In the genomic region with DNA sequence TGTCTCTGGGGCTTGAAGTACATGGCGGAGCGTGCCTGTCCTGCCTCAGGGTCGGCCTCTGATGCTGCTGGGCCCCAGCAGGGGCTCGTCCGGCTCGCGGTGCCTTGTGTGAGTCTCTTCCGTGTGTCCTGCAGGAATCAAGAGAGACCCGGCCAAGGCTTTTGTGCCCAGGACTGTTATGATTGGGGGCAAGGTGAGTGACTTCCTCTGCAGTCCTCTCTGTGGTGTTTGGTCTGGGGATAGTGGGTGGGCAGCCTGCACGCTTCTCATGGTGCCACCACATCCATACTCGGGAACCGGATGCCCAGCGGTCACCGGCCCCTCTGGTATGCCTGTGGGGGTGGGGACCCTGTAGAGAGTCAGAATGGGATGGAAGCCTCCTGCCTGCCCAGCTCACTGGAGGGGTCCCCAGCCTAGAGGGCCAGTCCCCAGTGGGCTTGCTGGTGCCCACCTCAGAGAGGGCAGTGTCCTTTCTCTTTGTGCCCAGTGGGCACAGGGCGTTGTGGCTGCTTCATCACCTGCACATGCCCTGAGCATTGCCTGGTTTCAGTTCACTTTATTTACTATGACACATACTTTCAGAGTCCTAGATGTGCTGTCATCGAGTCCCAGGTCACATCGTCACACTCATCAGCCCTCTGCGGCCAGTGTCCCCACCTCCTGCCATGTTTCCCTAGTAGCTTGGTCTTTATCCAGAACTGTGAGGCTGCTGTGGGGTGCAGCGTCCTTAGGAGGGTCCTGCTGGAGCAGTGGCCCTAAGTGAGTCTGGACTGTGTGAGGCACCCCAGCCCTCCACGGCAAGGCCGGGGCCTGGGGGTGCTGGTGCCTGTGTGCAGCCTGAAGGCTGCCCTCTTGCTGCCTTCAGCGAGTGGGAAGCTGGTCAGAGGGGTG, we compare ENCODE assay signal across 1 cellular context.
TF ChIP-seq lines count a peak whose summit lies in the region.

No MANE protein-coding gene starts in this region.

TF ChIP-seq in GM12878, 131 proteins besides CTCF, POLR2A, EP300 and RAD21 (continued from another document and continues in another):
- TF ChIP-seq, protein P1, sequence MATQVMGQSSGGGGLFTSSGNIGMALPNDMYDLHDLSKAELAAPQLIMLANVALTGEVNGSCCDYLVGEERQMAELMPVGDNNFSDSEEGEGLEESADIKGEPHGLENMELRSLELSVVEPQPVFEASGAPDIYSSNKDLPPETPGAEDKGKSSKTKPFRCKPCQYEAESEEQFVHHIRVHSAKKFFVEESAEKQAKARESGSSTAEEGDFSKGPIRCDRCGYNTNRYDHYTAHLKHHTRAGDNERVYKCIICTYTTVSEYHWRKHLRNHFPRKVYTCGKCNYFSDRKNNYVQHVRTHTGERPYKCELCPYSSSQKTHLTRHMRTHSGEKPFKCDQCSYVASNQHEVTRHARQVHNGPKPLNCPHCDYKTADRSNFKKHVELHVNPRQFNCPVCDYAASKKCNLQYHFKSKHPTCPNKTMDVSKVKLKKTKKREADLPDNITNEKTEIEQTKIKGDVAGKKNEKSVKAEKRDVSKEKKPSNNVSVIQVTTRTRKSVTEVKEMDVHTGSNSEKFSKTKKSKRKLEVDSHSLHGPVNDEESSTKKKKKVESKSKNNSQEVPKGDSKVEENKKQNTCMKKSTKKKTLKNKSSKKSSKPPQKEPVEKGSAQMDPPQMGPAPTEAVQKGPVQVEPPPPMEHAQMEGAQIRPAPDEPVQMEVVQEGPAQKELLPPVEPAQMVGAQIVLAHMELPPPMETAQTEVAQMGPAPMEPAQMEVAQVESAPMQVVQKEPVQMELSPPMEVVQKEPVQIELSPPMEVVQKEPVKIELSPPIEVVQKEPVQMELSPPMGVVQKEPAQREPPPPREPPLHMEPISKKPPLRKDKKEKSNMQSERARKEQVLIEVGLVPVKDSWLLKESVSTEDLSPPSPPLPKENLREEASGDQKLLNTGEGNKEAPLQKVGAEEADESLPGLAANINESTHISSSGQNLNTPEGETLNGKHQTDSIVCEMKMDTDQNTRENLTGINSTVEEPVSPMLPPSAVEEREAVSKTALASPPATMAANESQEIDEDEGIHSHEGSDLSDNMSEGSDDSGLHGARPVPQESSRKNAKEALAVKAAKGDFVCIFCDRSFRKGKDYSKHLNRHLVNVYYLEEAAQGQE (IDR thresholded peaks at IDR 0.05; ENCODE audit: low read depth, low read length) = no peak
- TF ChIP-seq, protein P2, sequence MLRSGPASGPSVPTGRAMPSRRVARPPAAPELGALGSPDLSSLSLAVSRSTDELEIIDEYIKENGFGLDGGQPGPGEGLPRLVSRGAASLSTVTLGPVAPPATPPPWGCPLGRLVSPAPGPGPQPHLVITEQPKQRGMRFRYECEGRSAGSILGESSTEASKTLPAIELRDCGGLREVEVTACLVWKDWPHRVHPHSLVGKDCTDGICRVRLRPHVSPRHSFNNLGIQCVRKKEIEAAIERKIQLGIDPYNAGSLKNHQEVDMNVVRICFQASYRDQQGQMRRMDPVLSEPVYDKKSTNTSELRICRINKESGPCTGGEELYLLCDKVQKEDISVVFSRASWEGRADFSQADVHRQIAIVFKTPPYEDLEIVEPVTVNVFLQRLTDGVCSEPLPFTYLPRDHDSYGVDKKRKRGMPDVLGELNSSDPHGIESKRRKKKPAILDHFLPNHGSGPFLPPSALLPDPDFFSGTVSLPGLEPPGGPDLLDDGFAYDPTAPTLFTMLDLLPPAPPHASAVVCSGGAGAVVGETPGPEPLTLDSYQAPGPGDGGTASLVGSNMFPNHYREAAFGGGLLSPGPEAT (IDR thresholded peaks at IDR 0.05; ENCODE audit: low read depth) = no peak
- TF ChIP-seq IKZF1 (conservative IDR thresholded peaks at IDR 0.05) (peak; percentile 48; the same call in 1 of the 2 replicates), ETV6 (conservative IDR thresholded peaks at IDR 0.05 in 1 of 2, IDR thresholded peaks at IDR 0.05 in 1 of 2; ENCODE audit: borderline replicate concordance in 1 of 2, low read depth in 1 of 2) (no peak), POLR2AphosphoS2 (IDR thresholded peaks at IDR 0.05; ENCODE audit: low read depth, low read length) (no peak), SREBF2 (IDR thresholded peaks at IDR 0.05; ENCODE audit: low read length) (no peak), RUNX3 (IDR thresholded peaks at IDR 0.05; ENCODE audit: low read length) (peak; percentile 66), MTA2 (IDR thresholded peaks at IDR 0.05; ENCODE audit: low read depth) (peak; percentile 73), ASH2L (IDR thresholded peaks at IDR 0.05; ENCODE audit: borderline replicate concordance, low read depth) (no peak), GATAD2B (conservative IDR thresholded peaks at IDR 0.05; ENCODE audit: low read depth) (peak; percentile 72), BHLHE40 (IDR thresholded peaks at IDR 0.05; ENCODE audit: borderline replicate concordance in 1 of 2, low read depth in 2 of 2, low read length in 1 of 2) (peak; percentile 85 to 92), NR2F1 (conservative IDR thresholded peaks at IDR 0.05) (0 out of 2 replicates have a peak, but pooled peaks have one; percentile 35), BACH1 (IDR thresholded peaks at IDR 0.05; ENCODE audit: borderline replicate concordance) (peak; percentile 56; the same call in 1 of the 2 replicates), FOXM1 (IDR thresholded peaks at IDR 0.05; ENCODE audit: low read depth, low read length) (no peak), BCL11A (IDR thresholded peaks at IDR 0.05; ENCODE audit: low read depth, low read length) (peak; percentile 76), HDGF (IDR thresholded peaks at IDR 0.05) (no peak), CREB1 (IDR thresholded peaks at IDR 0.05; ENCODE audit: low read depth) (peak; percentile 85), SP1 (IDR thresholded peaks at IDR 0.05; ENCODE audit: low read depth, low read length) (no peak), DPF2 (IDR thresholded peaks at IDR 0.05) (peak; percentile 89), TCF3 (IDR thresholded peaks at IDR 0.05; ENCODE audit: borderline replicate concordance, insufficient read depth, low read depth, low read length) (0 out of 2 replicates have a peak, but pooled peaks have one; percentile 35)
- TF ChIP-seq, protein P3, sequence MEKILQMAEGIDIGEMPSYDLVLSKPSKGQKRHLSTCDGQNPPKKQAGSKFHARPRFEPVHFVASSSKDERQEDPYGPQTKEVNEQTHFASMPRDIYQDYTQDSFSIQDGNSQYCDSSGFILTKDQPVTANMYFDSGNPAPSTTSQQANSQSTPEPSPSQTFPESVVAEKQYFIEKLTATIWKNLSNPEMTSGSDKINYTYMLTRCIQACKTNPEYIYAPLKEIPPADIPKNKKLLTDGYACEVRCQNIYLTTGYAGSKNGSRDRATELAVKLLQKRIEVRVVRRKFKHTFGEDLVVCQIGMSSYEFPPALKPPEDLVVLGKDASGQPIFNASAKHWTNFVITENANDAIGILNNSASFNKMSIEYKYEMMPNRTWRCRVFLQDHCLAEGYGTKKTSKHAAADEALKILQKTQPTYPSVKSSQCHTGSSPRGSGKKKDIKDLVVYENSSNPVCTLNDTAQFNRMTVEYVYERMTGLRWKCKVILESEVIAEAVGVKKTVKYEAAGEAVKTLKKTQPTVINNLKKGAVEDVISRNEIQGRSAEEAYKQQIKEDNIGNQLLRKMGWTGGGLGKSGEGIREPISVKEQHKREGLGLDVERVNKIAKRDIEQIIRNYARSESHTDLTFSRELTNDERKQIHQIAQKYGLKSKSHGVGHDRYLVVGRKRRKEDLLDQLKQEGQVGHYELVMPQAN (conservative IDR thresholded peaks at IDR 0.05) = no peak
- TF ChIP-seq, protein P4, sequence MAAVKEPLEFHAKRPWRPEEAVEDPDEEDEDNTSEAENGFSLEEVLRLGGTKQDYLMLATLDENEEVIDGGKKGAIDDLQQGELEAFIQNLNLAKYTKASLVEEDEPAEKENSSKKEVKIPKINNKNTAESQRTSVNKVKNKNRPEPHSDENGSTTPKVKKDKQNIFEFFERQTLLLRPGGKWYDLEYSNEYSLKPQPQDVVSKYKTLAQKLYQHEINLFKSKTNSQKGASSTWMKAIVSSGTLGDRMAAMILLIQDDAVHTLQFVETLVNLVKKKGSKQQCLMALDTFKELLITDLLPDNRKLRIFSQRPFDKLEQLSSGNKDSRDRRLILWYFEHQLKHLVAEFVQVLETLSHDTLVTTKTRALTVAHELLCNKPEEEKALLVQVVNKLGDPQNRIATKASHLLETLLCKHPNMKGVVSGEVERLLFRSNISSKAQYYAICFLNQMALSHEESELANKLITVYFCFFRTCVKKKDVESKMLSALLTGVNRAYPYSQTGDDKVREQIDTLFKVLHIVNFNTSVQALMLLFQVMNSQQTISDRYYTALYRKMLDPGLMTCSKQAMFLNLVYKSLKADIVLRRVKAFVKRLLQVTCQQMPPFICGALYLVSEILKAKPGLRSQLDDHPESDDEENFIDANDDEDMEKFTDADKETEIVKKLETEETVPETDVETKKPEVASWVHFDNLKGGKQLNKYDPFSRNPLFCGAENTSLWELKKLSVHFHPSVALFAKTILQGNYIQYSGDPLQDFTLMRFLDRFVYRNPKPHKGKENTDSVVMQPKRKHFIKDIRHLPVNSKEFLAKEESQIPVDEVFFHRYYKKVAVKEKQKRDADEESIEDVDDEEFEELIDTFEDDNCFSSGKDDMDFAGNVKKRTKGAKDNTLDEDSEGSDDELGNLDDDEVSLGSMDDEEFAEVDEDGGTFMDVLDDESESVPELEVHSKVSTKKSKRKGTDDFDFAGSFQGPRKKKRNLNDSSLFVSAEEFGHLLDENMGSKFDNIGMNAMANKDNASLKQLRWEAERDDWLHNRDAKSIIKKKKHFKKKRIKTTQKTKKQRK (IDR thresholded peaks at IDR 0.05; ENCODE audit: low read depth, low read length) = no peak
- TF ChIP-seq, protein P5, sequence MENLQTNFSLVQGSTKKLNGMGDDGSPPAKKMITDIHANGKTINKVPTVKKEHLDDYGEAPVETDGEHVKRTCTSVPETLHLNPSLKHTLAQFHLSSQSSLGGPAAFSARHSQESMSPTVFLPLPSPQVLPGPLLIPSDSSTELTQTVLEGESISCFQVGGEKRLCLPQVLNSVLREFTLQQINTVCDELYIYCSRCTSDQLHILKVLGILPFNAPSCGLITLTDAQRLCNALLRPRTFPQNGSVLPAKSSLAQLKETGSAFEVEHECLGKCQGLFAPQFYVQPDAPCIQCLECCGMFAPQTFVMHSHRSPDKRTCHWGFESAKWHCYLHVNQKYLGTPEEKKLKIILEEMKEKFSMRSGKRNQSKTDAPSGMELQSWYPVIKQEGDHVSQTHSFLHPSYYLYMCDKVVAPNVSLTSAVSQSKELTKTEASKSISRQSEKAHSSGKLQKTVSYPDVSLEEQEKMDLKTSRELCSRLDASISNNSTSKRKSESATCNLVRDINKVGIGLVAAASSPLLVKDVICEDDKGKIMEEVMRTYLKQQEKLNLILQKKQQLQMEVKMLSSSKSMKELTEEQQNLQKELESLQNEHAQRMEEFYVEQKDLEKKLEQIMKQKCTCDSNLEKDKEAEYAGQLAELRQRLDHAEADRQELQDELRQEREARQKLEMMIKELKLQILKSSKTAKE (IDR thresholded peaks at IDR 0.05; ENCODE audit: low read depth, poor library complexity, severe bottlenecking) = no peak
- TF ChIP-seq, protein P6, sequence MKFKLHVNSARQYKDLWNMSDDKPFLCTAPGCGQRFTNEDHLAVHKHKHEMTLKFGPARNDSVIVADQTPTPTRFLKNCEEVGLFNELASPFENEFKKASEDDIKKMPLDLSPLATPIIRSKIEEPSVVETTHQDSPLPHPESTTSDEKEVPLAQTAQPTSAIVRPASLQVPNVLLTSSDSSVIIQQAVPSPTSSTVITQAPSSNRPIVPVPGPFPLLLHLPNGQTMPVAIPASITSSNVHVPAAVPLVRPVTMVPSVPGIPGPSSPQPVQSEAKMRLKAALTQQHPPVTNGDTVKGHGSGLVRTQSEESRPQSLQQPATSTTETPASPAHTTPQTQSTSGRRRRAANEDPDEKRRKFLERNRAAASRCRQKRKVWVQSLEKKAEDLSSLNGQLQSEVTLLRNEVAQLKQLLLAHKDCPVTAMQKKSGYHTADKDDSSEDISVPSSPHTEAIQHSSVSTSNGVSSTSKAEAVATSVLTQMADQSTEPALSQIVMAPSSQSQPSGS (IDR thresholded peaks at IDR 0.05; ENCODE audit: low read length) = peak; percentile 63
- TF ChIP-seq, protein P7, sequence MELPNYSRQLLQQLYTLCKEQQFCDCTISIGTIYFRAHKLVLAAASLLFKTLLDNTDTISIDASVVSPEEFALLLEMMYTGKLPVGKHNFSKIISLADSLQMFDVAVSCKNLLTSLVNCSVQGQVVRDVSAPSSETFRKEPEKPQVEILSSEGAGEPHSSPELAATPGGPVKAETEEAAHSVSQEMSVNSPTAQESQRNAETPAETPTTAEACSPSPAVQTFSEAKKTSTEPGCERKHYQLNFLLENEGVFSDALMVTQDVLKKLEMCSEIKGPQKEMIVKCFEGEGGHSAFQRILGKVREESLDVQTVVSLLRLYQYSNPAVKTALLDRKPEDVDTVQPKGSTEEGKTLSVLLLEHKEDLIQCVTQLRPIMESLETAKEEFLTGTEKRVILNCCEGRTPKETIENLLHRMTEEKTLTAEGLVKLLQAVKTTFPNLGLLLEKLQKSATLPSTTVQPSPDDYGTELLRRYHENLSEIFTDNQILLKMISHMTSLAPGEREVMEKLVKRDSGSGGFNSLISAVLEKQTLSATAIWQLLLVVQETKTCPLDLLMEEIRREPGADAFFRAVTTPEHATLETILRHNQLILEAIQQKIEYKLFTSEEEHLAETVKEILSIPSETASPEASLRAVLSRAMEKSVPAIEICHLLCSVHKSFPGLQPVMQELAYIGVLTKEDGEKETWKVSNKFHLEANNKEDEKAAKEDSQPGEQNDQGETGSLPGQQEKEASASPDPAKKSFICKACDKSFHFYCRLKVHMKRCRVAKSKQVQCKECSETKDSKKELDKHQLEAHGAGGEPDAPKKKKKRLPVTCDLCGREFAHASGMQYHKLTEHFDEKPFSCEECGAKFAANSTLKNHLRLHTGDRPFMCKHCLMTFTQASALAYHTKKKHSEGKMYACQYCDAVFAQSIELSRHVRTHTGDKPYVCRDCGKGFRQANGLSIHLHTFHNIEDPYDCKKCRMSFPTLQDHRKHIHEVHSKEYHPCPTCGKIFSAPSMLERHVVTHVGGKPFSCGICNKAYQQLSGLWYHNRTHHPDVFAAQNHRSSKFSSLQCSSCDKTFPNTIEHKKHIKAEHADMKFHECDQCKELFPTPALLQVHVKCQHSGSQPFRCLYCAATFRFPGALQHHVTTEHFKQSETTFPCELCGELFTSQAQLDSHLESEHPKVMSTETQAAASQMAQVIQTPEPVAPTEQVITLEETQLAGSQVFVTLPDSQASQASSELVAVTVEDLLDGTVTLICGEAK (IDR thresholded peaks at IDR 0.05; ENCODE audit: borderline replicate concordance) = no peak
- TF ChIP-seq, protein P8, sequence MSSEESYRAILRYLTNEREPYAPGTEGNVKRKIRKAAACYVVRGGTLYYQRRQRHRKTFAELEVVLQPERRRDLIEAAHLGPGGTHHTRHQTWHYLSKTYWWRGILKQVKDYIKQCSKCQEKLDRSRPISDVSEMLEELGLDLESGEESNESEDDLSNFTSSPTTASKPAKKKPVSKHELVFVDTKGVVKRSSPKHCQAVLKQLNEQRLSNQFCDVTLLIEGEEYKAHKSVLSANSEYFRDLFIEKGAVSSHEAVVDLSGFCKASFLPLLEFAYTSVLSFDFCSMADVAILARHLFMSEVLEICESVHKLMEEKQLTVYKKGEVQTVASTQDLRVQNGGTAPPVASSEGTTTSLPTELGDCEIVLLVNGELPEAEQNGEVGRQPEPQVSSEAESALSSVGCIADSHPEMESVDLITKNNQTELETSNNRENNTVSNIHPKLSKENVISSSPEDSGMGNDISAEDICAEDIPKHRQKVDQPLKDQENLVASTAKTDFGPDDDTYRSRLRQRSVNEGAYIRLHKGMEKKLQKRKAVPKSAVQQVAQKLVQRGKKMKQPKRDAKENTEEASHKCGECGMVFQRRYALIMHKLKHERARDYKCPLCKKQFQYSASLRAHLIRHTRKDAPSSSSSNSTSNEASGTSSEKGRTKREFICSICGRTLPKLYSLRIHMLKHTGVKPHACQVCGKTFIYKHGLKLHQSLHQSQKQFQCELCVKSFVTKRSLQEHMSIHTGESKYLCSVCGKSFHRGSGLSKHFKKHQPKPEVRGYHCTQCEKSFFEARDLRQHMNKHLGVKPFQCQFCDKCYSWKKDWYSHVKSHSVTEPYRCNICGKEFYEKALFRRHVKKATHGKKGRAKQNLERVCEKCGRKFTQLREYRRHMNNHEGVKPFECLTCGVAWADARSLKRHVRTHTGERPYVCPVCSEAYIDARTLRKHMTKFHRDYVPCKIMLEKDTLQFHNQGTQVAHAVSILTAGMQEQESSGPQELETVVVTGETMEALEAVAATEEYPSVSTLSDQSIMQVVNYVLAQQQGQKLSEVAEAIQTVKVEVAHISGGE (CRISPR knock-in tag; IDR thresholded peaks at IDR 0.05) = no peak
